ENCODE assay signal across 11 cellular contexts in the genomic region with DNA sequence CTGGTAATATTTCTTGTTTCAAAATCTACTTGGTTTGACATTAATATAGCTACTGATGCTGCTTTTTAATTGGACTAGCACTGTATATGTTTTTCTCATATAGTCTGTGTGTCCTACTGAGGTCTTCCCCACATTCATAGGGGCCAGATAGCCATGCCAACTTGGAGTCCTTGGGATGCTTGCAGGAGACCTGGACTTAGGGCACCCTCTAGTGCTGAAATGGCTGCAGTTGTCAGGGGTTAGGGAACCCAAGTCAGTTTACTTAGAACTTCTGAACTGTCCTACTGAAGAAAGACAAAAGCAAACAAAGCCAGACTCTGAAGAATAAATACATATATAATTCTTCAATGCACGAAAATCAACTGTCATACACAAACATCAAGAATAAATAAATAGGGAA.
DNase-seq lines count a peak whose midpoint lies in the region; ATAC-seq, FAIRE-seq and TF ChIP-seq lines count a peak whose summit lies in the region.
"Had no signal": no experiment of that assay in that cellular context is flagged by ENCODE, and none has a peak within 500 bp of the region (broad histone marks: within the 10 kb centered on the region; RNA-seq: fewer than 3 reads in every experiment).

No MANE protein-coding gene starts in this region.

- no peaks in the 10 kb centered on the region for H3K27me3 Mint-ChIP-seq in HFFc6 (ENCODE audit: insufficient read depth)
- H3K27me3 Mint-ChIP-seq in WTC11 (ENCODE audit: low read depth), result peaks cover 4% of the 10 kb centered on the region
- no peaks in the 10 kb centered on the region for H3K27me3 Mint-ChIP-seq in activated CD8-positive, alpha-beta memory T cell treated with anti-CD3 and anti-CD28 coated beads, Interleukin-2, amount 10 ng/mL, durations not matched to agents 7 days and 5 days

- no peak overlapping the region for H3K4me3 ChIP-seq in kidney epithelial cell (ENCODE audit: low read depth, low read length)

- H3K9me3 Mint-ChIP-seq in HFFc6, result peaks cover 19% of the 10 kb centered on the region
- H3K9me3 Mint-ChIP-seq in WTC11, result peaks cover 3% of the 10 kb centered on the region; the same call in 1 of the 2 replicates
- peaks cover 8% of the 10 kb centered on the region for H3K9me3 Mint-ChIP-seq in activated CD8-positive, alpha-beta memory T cell treated with anti-CD3 and anti-CD28 coated beads, Interleukin-2, amount 10 ng/mL, durations not matched to agents 7 days and 5 days (ENCODE audit: low read depth)

- H3K36me3 ChIP-seq in kidney epithelial cell (ENCODE audit: control insufficient read depth, insufficient read depth, low read length), result no peaks in the 10 kb centered on the region

- CTCF ChIA-PET in WTC11 (lab: Charles Lee), result interaction anchor here (0.6 to 2.2 kb wide), 9 partner anchors 22 to 467 kb away, joined by 3 to 30 read pairs (median 4); no protein-coding TSS in a partner anchor
- CTCF ChIA-PET in activated CD8-positive, alpha-beta memory T cell treated with anti-CD3 and anti-CD28 coated beads, Interleukin-2, amount 10 ng/mL, durations not matched to agents 7 days and 5 days (lab: Charles Lee), result no interaction called here

- H3K27ac Mint-ChIP-seq in HFFc6, result no peak overlapping the region
- H3K27ac Mint-ChIP-seq in WTC11, result no peak overlapping the region
- H3K27ac Mint-ChIP-seq in activated CD8-positive, alpha-beta memory T cell treated with anti-CD3 and anti-CD28 coated beads, Interleukin-2, amount 10 ng/mL, durations not matched to agents 7 days and 5 days, result no peak overlapping the region
- H3K27ac Mint-ChIP-seq: activated T-helper 2 cell treated with anti-CD3 and anti-CD28 coated beads, Interferon-gamma antibody, Interleukin-2, Interleukin-4, amounts not matched to agents 10 μg/mL and 5 μg/mL and 100 μg/mL, durations not matched to agents 14 hours and 24 hours and 36 hours had no signal

- H3K36me3 Mint-ChIP-seq in HFFc6 (ENCODE audit: low read depth) (peaks cover 11% of the 10 kb centered on the region), WTC11 (no peaks in the 10 kb centered on the region)
- H3K36me3 Mint-ChIP-seq in activated CD8-positive, alpha-beta memory T cell treated with anti-CD3 and anti-CD28 coated beads, Interleukin-2, amount 10 ng/mL, durations not matched to agents 7 days and 5 days, result no peaks in the 10 kb centered on the region

- DNase-seq in EH (ENCODE audit: low read depth) (peak; percentile 17), HFFc6 (no peak), WTC11 (ENCODE audit: low spot score) (peak; percentile 70), kidney epithelial cell (ENCODE audit: low read depth) (no peak), D721Med (ENCODE audit: insufficient read length, low spot score) (no peak), cardiac septum (ENCODE audit: low spot score) (no peak)
- DNase-seq in activated CD8-positive, alpha-beta memory T cell treated with anti-CD3 and anti-CD28 coated beads, Interleukin-2, amount 10 ng/mL, durations not matched to agents 7 days and 5 days, result no peak
- no peak for DNase-seq in activated CD4-positive, alpha-beta T cell treated with anti-CD3 and anti-CD28 coated beads for 1 hour
- DNase-seq: NCI-H1105; stimulated activated CD4-positive, alpha-beta T cell treated with anti-CD3 and anti-CD28 coated beads, Interleukin-4, amount 100 ng/mL, for 1 hour had no signal

- no peak for FAIRE-seq in D721Med (lab: Jason Lieb, UNC)

- no peaks in the 10 kb centered on the region for H3K27me3 ChIP-seq in kidney epithelial cell (ENCODE audit: control insufficient read depth, insufficient read depth, low read length)

- POLR2A ChIA-PET in WTC11 (lab: Charles Lee), result no interaction called here

- TF ChIP-seq CTCF in HFFc6 (IDR thresholded peaks at IDR 0.05), result peak; percentile 63
- peak; percentile 39 for TF ChIP-seq CTCF in WTC11 (IDR thresholded peaks at IDR 0.05)
- TF ChIP-seq CTCF in kidney epithelial cell (IDR thresholded peaks at IDR 0.05; ENCODE audit: insufficient read depth, low read length, poor library complexity, severe bottlenecking), result peak; percentile 19
- no peak for TF ChIP-seq CTCF in D721Med (IDR thresholded peaks at IDR 0.05; ENCODE audit: insufficient read depth, missing control alignments)

- intact Hi-C loops in cardiac septum (cut with DNase I), result no loop called here

- H3K4me1 Mint-ChIP-seq in HFFc6 (ENCODE audit: low read depth) (no peaks in the 10 kb centered on the region), WTC11 (no peaks in the 10 kb centered on the region)
- no peaks in the 10 kb centered on the region for H3K4me1 Mint-ChIP-seq in activated CD8-positive, alpha-beta memory T cell treated with anti-CD3 and anti-CD28 coated beads, Interleukin-2, amount 10 ng/mL, durations not matched to agents 7 days and 5 days

- no peak overlapping the region for H3K4me3 Mint-ChIP-seq in HFFc6
- no peak overlapping the region for H3K4me3 Mint-ChIP-seq in WTC11
- no peak overlapping the region for H3K4me3 Mint-ChIP-seq in activated CD8-positive, alpha-beta memory T cell treated with anti-CD3 and anti-CD28 coated beads, Interleukin-2, amount 10 ng/mL, durations not matched to agents 7 days and 5 days

- ATAC-seq in WTC11, result peak; percentile 98
- ATAC-seq in activated CD8-positive, alpha-beta memory T cell treated with anti-CD3 and anti-CD28 coated beads, Interleukin-2, amount 10 ng/mL, durations not matched to agents 7 days and 5 days, result no peak

TF ChIP-seq in WTC11, 78 proteins besides CTCF, POLR2A, EP300 and RAD21:
- TF ChIP-seq SMAD4 (CRISPR knock-in tag; IDR thresholded peaks at IDR 0.05), result no peak
- TF ChIP-seq, protein P1, sequence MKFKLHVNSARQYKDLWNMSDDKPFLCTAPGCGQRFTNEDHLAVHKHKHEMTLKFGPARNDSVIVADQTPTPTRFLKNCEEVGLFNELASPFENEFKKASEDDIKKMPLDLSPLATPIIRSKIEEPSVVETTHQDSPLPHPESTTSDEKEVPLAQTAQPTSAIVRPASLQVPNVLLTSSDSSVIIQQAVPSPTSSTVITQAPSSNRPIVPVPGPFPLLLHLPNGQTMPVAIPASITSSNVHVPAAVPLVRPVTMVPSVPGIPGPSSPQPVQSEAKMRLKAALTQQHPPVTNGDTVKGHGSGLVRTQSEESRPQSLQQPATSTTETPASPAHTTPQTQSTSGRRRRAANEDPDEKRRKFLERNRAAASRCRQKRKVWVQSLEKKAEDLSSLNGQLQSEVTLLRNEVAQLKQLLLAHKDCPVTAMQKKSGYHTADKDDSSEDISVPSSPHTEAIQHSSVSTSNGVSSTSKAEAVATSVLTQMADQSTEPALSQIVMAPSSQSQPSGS (CRISPR knock-in tag; IDR thresholded peaks at IDR 0.05; ENCODE audit: borderline replicate concordance, low read depth), result no peak
- TF ChIP-seq, protein P2, sequence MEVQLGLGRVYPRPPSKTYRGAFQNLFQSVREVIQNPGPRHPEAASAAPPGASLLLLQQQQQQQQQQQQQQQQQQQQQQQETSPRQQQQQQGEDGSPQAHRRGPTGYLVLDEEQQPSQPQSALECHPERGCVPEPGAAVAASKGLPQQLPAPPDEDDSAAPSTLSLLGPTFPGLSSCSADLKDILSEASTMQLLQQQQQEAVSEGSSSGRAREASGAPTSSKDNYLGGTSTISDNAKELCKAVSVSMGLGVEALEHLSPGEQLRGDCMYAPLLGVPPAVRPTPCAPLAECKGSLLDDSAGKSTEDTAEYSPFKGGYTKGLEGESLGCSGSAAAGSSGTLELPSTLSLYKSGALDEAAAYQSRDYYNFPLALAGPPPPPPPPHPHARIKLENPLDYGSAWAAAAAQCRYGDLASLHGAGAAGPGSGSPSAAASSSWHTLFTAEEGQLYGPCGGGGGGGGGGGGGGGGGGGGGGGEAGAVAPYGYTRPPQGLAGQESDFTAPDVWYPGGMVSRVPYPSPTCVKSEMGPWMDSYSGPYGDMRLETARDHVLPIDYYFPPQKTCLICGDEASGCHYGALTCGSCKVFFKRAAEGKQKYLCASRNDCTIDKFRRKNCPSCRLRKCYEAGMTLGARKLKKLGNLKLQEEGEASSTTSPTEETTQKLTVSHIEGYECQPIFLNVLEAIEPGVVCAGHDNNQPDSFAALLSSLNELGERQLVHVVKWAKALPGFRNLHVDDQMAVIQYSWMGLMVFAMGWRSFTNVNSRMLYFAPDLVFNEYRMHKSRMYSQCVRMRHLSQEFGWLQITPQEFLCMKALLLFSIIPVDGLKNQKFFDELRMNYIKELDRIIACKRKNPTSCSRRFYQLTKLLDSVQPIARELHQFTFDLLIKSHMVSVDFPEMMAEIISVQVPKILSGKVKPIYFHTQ (CRISPR knock-in tag; IDR thresholded peaks at IDR 0.05), result no peak
- no peak for TF ChIP-seq ZNF317 (CRISPR knock-in tag; IDR thresholded peaks at IDR 0.05; ENCODE audit: borderline replicate concordance, low read depth)
- TF ChIP-seq, protein P3, sequence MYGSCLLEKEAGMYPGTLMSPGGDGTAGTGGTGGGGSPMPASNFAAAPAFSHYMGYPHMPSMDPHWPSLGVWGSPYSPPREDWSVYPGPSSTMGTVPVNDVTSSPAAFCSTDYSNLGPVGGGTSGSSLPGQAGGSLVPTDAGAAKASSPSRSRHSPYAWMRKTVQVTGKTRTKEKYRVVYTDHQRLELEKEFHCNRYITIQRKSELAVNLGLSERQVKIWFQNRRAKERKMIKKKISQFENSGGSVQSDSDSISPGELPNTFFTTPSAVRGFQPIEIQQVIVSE (CRISPR knock-in tag; IDR thresholded peaks at IDR 0.05; ENCODE audit: borderline replicate concordance), result no peak
- TF ChIP-seq NFE2L1 (CRISPR knock-in tag; IDR thresholded peaks at IDR 0.05), result no peak
- TF ChIP-seq OVOL2 (CRISPR knock-in tag; IDR thresholded peaks at IDR 0.05; ENCODE audit: borderline replicate concordance), result no peak

Comparison
In these comparisons a context has a peak if more than half of its experiments do, and no peak if none do; other contexts are left out.
1. DNase-seq: peak in EH (single experiment) and WTC11 (single experiment); none in HFFc6 (single experiment), kidney epithelial cell (single experiment), D721Med (single experiment), cardiac septum (single experiment), activated CD8-positive, alpha-beta memory T cell treated with anti-CD3 and anti-CD28 coated beads, Interleukin-2, amount 10 ng/mL, durations not matched to agents 7 days and 5 days (single experiment) and activated CD4-positive, alpha-beta T cell treated with anti-CD3 and anti-CD28 coated beads for 1 hour (single experiment).